ENCODE assay signal across 1 cellular context in the genomic region with DNA sequence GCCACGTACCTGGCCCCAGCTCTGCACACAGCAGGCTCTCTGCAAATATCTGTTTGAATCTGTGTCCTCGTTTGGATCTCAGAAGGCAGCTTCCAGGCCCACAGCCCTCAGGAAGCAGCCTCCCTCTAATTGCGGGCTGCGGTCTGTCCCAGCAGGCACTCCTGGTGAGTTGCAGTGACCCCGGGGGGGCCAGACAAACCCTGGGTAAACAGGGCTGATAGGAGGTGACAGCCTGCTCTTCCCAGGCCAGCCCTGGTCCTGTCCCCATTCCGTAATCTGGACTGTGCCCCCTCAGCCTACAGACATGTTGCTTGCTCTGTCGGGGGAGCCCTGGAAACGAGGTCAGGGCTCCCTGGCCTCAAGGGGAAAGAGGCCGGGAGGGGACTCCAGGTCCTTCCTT.
TF ChIP-seq lines count a peak whose summit lies in the region.

No MANE protein-coding gene starts in this region.

TF ChIP-seq in HepG2, 621 proteins besides CTCF, POLR2A, EP300 and RAD21 (continued from another document):
- TF ChIP-seq, protein P1, sequence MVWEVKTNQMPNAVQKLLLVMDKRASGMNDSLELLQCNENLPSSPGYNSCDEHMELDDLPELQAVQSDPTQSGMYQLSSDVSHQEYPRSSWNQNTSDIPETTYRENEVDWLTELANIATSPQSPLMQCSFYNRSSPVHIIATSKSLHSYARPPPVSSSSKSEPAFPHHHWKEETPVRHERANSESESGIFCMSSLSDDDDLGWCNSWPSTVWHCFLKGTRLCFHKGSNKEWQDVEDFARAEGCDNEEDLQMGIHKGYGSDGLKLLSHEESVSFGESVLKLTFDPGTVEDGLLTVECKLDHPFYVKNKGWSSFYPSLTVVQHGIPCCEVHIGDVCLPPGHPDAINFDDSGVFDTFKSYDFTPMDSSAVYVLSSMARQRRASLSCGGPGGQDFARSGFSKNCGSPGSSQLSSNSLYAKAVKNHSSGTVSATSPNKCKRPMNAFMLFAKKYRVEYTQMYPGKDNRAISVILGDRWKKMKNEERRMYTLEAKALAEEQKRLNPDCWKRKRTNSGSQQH (CRISPR knock-in tag; IDR thresholded peaks at IDR 0.05; ENCODE audit: low read depth) = no peak
- TF ChIP-seq, protein P2, sequence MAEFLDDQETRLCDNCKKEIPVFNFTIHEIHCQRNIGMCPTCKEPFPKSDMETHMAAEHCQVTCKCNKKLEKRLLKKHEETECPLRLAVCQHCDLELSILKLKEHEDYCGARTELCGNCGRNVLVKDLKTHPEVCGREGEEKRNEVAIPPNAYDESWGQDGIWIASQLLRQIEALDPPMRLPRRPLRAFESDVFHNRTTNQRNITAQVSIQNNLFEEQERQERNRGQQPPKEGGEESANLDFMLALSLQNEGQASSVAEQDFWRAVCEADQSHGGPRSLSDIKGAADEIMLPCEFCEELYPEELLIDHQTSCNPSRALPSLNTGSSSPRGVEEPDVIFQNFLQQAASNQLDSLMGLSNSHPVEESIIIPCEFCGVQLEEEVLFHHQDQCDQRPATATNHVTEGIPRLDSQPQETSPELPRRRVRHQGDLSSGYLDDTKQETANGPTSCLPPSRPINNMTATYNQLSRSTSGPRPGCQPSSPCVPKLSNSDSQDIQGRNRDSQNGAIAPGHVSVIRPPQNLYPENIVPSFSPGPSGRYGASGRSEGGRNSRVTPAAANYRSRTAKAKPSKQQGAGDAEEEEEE (CRISPR knock-in tag; IDR thresholded peaks at IDR 0.05; ENCODE audit: borderline replicate concordance) = no peak
- TF ChIP-seq ZNF562 (CRISPR knock-in tag; IDR thresholded peaks at IDR 0.05; ENCODE audit: borderline replicate concordance) (no peak), ZNF354B (CRISPR knock-in tag; IDR thresholded peaks at IDR 0.05) (no peak), ZNF333 (CRISPR knock-in tag; IDR thresholded peaks at IDR 0.05; ENCODE audit: borderline replicate concordance) (no peak), TCF7L2 (IDR thresholded peaks at IDR 0.05; ENCODE audit: low read depth, low read length) (no peak), ZC3H4 (CRISPR knock-in tag; IDR thresholded peaks at IDR 0.05; ENCODE audit: borderline replicate concordance) (no peak), AGO2 (optimal IDR thresholded peaks at IDR 0.05; ENCODE audit: low read depth, low read length) (no peak), BORCS8-MEF2B (CRISPR knock-in tag; IDR thresholded peaks at IDR 0.05) (no peak), ZBTB3 (CRISPR knock-in tag; IDR thresholded peaks at IDR 0.05; ENCODE audit: borderline replicate concordance, low read depth) (no peak), SP2 (CRISPR knock-in tag; IDR thresholded peaks at IDR 0.05) (no peak), PHF20 (CRISPR knock-in tag; IDR thresholded peaks at IDR 0.05) (no peak), ZFYVE20 (CRISPR knock-in tag; IDR thresholded peaks at IDR 0.05; ENCODE audit: borderline replicate concordance, low read depth) (no peak), RORA (CRISPR knock-in tag; IDR thresholded peaks at IDR 0.05) (peak; percentile 36; the same call in 1 of the 2 replicates), NCOA1 (CRISPR knock-in tag; IDR thresholded peaks at IDR 0.05) (no peak), SRF (IDR thresholded peaks at IDR 0.05; ENCODE audit: low read depth, low read length) (no peak), MAFG (CRISPR knock-in tag; IDR thresholded peaks at IDR 0.05) (no peak), NCOA5 (CRISPR knock-in tag; IDR thresholded peaks at IDR 0.05) (no peak), CENPT (CRISPR knock-in tag; IDR thresholded peaks at IDR 0.05; ENCODE audit: low read depth) (no peak), ZNF839 (CRISPR knock-in tag; IDR thresholded peaks at IDR 0.05; ENCODE audit: borderline replicate concordance) (no peak), PLRG1 (conservative IDR thresholded peaks at IDR 0.05) (no peak), POGZ (CRISPR knock-in tag; IDR thresholded peaks at IDR 0.05) (peak; percentile 59; the same call in 1 of the 2 replicates), HDAC1 (CRISPR knock-in tag; IDR thresholded peaks at IDR 0.05) (no peak), MTF2 (CRISPR knock-in tag; IDR thresholded peaks at IDR 0.05; ENCODE audit: borderline replicate concordance) (no peak), ZNF572 (CRISPR knock-in tag; IDR thresholded peaks at IDR 0.05) (no peak), MED13 (CRISPR knock-in tag; IDR thresholded peaks at IDR 0.05) (no peak), FOSL1 (CRISPR knock-in tag; IDR thresholded peaks at IDR 0.05; ENCODE audit: borderline replicate concordance) (no peak), JUN (CRISPR knock-in tag; IDR thresholded peaks at IDR 0.05) (no peak), PITX1 (CRISPR knock-in tag; IDR thresholded peaks at IDR 0.05) (peak; percentile 78; the same call in 1 of the 2 replicates)
- TF ChIP-seq, protein P3, sequence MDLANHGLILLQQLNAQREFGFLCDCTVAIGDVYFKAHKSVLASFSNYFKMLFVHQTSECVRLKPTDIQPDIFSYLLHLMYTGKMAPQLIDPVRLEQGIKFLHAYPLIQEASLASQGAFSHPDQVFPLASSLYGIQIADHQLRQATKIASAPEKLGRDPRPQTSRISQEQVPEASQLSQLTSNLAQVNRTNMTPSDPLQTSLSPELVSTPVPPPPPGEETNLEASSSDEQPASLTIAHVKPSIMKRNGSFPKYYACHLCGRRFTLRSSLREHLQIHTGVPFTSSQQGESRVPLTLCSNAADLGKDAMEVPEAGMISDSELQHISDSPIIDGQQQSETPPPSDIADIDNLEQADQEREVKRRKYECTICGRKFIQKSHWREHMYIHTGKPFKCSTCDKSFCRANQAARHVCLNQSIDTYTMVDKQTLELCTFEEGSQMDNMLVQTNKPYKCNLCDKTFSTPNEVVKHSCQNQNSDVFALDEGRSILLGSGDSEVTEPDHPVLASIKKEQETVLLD (CRISPR knock-in tag; IDR thresholded peaks at IDR 0.05; ENCODE audit: low read depth) = no peak
- TF ChIP-seq, protein P4, sequence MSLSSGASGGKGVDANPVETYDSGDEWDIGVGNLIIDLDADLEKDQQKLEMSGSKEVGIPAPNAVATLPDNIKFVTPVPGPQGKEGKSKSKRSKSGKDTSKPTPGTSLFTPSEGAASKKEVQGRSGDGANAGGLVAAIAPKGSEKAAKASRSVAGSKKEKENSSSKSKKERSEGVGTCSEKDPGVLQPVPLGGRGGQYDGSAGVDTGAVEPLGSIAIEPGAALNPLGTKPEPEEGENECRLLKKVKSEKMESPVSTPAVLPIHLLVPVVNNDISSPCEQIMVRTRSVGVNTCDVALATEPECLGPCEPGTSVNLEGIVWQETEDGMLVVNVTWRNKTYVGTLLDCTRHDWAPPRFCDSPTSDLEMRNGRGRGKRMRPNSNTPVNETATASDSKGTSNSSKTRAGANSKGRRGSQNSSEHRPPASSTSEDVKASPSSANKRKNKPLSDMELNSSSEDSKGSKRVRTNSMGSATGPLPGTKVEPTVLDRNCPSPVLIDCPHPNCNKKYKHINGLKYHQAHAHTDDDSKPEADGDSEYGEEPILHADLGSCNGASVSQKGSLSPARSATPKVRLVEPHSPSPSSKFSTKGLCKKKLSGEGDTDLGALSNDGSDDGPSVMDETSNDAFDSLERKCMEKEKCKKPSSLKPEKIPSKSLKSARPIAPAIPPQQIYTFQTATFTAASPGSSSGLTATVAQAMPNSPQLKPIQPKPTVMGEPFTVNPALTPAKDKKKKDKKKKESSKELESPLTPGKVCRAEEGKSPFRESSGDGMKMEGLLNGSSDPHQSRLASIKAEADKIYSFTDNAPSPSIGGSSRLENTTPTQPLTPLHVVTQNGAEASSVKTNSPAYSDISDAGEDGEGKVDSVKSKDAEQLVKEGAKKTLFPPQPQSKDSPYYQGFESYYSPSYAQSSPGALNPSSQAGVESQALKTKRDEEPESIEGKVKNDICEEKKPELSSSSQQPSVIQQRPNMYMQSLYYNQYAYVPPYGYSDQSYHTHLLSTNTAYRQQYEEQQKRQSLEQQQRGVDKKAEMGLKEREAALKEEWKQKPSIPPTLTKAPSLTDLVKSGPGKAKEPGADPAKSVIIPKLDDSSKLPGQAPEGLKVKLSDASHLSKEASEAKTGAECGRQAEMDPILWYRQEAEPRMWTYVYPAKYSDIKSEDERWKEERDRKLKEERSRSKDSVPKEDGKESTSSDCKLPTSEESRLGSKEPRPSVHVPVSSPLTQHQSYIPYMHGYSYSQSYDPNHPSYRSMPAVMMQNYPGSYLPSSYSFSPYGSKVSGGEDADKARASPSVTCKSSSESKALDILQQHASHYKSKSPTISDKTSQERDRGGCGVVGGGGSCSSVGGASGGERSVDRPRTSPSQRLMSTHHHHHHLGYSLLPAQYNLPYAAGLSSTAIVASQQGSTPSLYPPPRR (CRISPR knock-in tag; IDR thresholded peaks at IDR 0.05; ENCODE audit: borderline replicate concordance) = peak; percentile 53; the same call in 1 of the 2 replicates
- TF ChIP-seq, protein P5, sequence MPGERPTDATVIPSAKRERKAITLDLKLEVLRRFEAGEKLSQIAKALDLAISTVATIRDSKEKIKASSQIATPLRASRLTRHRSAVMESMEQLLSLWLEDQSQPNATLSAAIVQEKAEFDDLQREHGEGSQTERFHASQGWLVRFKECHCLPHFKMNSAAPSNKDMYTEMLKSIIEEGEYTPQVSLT (CRISPR knock-in tag; IDR thresholded peaks at IDR 0.05; ENCODE audit: borderline replicate concordance, low read depth) = no peak
TF ChIP-seq in HepG2: peak in this region for 111.
